Comparison of ENCODE assay signal across 9 cellular contexts in the genomic region with DNA sequence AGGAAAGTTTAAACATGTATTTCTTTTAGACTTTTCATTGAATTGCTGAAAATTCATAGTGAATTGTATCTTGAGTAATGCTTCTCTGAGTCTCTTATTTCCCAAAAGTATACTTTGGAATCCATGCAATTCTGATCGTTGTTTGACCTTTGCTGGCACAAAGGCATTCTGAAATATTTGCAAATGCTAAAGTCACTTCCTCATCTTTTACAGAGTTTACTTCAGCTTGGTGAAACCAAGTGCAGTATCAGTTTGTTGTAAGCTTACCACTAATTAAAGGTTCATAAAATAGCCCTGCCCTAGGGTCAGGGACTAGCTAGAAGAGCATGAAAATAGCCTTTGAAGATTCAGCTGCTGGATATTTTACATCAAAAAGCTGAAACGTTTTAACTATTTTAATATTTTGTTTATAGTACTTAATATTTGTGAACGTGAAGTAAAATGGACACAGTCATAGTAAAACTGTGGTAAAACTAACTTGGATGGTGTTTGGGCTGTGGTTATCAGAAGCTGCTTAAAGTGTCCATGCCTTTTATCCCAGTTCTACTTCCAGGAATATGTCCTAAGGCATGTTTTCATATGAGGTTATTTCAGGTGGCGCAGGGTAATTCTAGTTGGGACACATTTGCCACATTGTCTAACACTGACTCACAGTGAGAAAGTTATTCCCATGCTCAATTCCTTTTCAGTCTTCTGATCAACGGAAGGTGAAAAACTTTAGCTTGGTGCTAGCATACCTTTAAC. TPM values are rescaled to one million over a fixed set of nuclear protein-coding genes. Genes with fewer than 3 reads are reported as not detected.
DNase-seq lines count a peak whose midpoint lies in the region; ATAC-seq, FAIRE-seq and TF ChIP-seq lines count a peak whose summit lies in the region.
"Had no signal": no experiment of that assay in that cellular context is flagged by ENCODE, and none has a peak within 500 bp of the region (broad histone marks: within the 10 kb centered on the region; RNA-seq: fewer than 3 reads in every experiment).

No MANE protein-coding gene starts in this region.

- peak; percentile 89 for FAIRE-seq in GM12891 (lab: Jason Lieb, UNC)
- FAIRE-seq: islet of Langerhans had no signal

- no peak for TF ChIP-seq POLR2A in GM12891 (IDR thresholded peaks at IDR 0.05; ENCODE audit: low read depth, low read length)

- peaks cover 0 to 9% of the 10 kb centered on the region in 2 donors for H3K36me3 ChIP-seq in duodenal mucosa (ENCODE audit: control insufficient read depth in 1 of 2, insufficient read depth in 2 of 2, low read length in 2 of 2)
- H3K36me3 ChIP-seq in rectal smooth muscle tissue (ENCODE audit: control insufficient read depth, insufficient read depth, low read length): no peaks in the 10 kb centered on the region
- no peaks in the 10 kb centered on the region for H3K36me3 ChIP-seq in Karpas-422 (ENCODE audit: insufficient read depth, low read length)

- H3K4me1 ChIP-seq in duodenal mucosa (ENCODE audit: control insufficient read depth in 1 of 2, insufficient read depth in 2 of 2, low read length in 2 of 2) (peaks cover 58 to 71% of the 10 kb centered on the region in 2 donors), rectal smooth muscle tissue (ENCODE audit: control insufficient read depth, insufficient read depth, low read length) (peaks cover 40% of the 10 kb centered on the region), Karpas-422 (ENCODE audit: low read length) (peaks cover 31% of the 10 kb centered on the region)

- no peak overlapping the region for H3K4me2 ChIP-seq in Karpas-422 (ENCODE audit: low read depth, low read length, poor library complexity, severe bottlenecking)

- no peaks in the 10 kb centered on the region for H3K9me2 ChIP-seq in Karpas-422 (replicated peaks; ENCODE audit: insufficient read depth, low read length)

- H3K27me3 ChIP-seq in duodenal mucosa (ENCODE audit: control insufficient read depth in 1 of 2, insufficient read depth in 2 of 2, low read length in 2 of 2) (no peaks in the 10 kb centered on the region), rectal smooth muscle tissue (ENCODE audit: control insufficient read depth, insufficient read depth, low read length) (no peaks in the 10 kb centered on the region), Karpas-422 (ENCODE audit: low read length) (no peaks in the 10 kb centered on the region)

- H3K27ac ChIP-seq in duodenal mucosa (ENCODE audit: low read depth, low read length): peak overlapping the region; percentile 60
- peak overlapping the region; percentile 53 for H3K27ac ChIP-seq in rectal smooth muscle tissue (ENCODE audit: low read depth, low read length)
- no peak overlapping the region for H3K27ac ChIP-seq in Karpas-422 (ENCODE audit: low read length)

- no peaks in the 10 kb centered on the region for H4K20me1 ChIP-seq in Karpas-422 (ENCODE audit: insufficient read depth, low read depth, low read length)

- DNase-seq in GM12891 (ENCODE audit: insufficient read length, low spot score) (no peak), NOMO-1 treated with dmso at 0.1 percent for 144 hours (lab: John Stamatoyannopoulos, UW; ENCODE audit: unreplicated experiment) (peak; percentile 29), Karpas-422 (no peak), NCI-H510A treated with DMSO at 0.1 percent for 48 hours (lab: John Stamatoyannopoulos, UW) (no peak)

- no peak for ATAC-seq in HG02885 (IDR thresholded peaks at IDR 0.05; ENCODE audit: poor library complexity, unreplicated experiment)
- no peak for ATAC-seq in HG02642 (IDR thresholded peaks at IDR 0.05; ENCODE audit: poor library complexity, unreplicated experiment)

- H3K9me3 ChIP-seq in duodenal mucosa (ENCODE audit: control insufficient read depth in 1 of 2, low read length in 2 of 2): no peaks in the 10 kb centered on the region
- no peaks in the 10 kb centered on the region for H3K9me3 ChIP-seq in Karpas-422 (ENCODE audit: low read length)

- H3K4me3 ChIP-seq in duodenal mucosa (ENCODE audit: low read depth in 1 of 2, low read length in 2 of 2) (peak overlapping the region in 1 of 2 donors; percentile 41), rectal smooth muscle tissue (ENCODE audit: low read length) (no peak overlapping the region), Karpas-422 (ENCODE audit: low read length) (no peak overlapping the region)

- H2AFZ ChIP-seq in Karpas-422 (ENCODE audit: low read length): no peak overlapping the region

- H3K79me2 ChIP-seq in Karpas-422 (ENCODE audit: low read length): no peaks in the 10 kb centered on the region

- H3K9ac ChIP-seq in duodenal mucosa (ENCODE audit: low read depth in 1 of 2, low read length in 2 of 2) (peak overlapping the region; percentile 10 to 46), rectal smooth muscle tissue (ENCODE audit: low read length) (no peak overlapping the region), Karpas-422 (ENCODE audit: low read length) (no peak overlapping the region)

TF ChIP-seq in GM12891, 5 proteins besides CTCF, POLR2A, EP300 and RAD21:
- no peak for TF ChIP-seq TAF1 (IDR thresholded peaks at IDR 0.05; ENCODE audit: low read depth, low read length)
- TF ChIP-seq SPI1 (IDR thresholded peaks at IDR 0.05; ENCODE audit: low read depth, low read length): peak; percentile 91

RNA-seq across cellular contexts. Expression of gene SLC22A5, which starts 45.3 kb away (rescaled TPM):
- 0.33 TPM for polyA plus RNA-seq in GM12891 (2012; ENCODE audit: low read depth, missing spikeins)
- 1.3 and 5.2 TPM in 2 replicates for total RNA-seq in Karpas-422 (2014; rRNA removed; shearing (Covaris generic); ENCODE audit: low replicate concordance)

Comparison
In these comparisons a context has a peak if more than half of its experiments do, and no peak if none do; other contexts are left out.
1. H3K9ac ChIP-seq: peak in duodenal mucosa (2 of 2); none in rectal smooth muscle tissue (single experiment) and Karpas-422 (single experiment).